Comparison of ENCODE assay signal across 17 cellular contexts in genomic region chr1:161207173-161207572, GRCh38. TPM values are rescaled to one million over a fixed set of nuclear protein-coding genes. Genes with fewer than 3 reads are reported as not detected.
DNase-seq lines count a peak whose midpoint lies in the region; ATAC-seq and TF ChIP-seq lines count a peak whose summit lies in the region.
"Had no signal": no experiment of that assay in that cellular context is flagged by ENCODE, and none has a peak within 500 bp of the region (broad histone marks: within the 10 kb centered on the region; RNA-seq: fewer than 3 reads in every experiment).

No MANE protein-coding gene starts in this region.

- H3K27ac ChIP-seq in mucosa of rectum (ENCODE audit: low read depth in 2 of 2, low read length in 2 of 2) (peak overlapping the region; percentile 62 to 75), transverse colon (peak overlapping the region; percentile 74 to 98 (median 78)), foreskin keratinocyte (no peak overlapping the region)
- H3K27ac ChIP-seq: cardiac muscle cell, PC-9 had no signal

- H3K27me3 ChIP-seq in mucosa of rectum (ENCODE audit: control insufficient read depth in 2 of 2, insufficient read depth in 2 of 2, low read length in 2 of 2), result no peaks in the 10 kb centered on the region
- no peaks in the 10 kb centered on the region for H3K27me3 ChIP-seq in transverse colon
- no peaks in the 10 kb centered on the region for H3K27me3 ChIP-seq in foreskin keratinocyte
- H3K27me3 ChIP-seq: cardiac muscle cell had no signal

- TF ChIP-seq CTCF in cardiac fibroblast (IDR thresholded peaks at IDR 0.05; ENCODE audit: low read depth, low read length), result no peak
- no peak for TF ChIP-seq CTCF in foreskin fibroblast (IDR thresholded peaks at IDR 0.05; ENCODE audit: low read depth, low read length)
- no peak for TF ChIP-seq CTCF in transverse colon (IDR thresholded peaks at IDR 0.05)
- no peak for TF ChIP-seq CTCF in foreskin keratinocyte (conservative IDR thresholded peaks at IDR 0.05)
- no peak for TF ChIP-seq CTCF in GM20000 (IDR thresholded peaks at IDR 0.05; ENCODE audit: extremely low read depth, missing control alignments)

- intact Hi-C loops in transverse colon (cut with DNase I; ENCODE audit: low total_unique reads), result loop anchor here (5.0 kb wide), 1 partner anchor 180 kb away; no protein-coding TSS in a partner anchor

- DNase-seq in cardiac fibroblast (ENCODE audit: low read depth in 2 of 2) (peak; percentile 94 to 95), foreskin fibroblast (peak; percentile 60 to 70), transverse colon (peak; percentile 50), foreskin keratinocyte (no peak), GM20000 (ENCODE audit: low spot score) (no peak)
- DNase-seq: activated CD4-positive, alpha-beta T cell treated with anti-CD3 and anti-CD28 coated beads for 4 hours; NCI-H1092; NCI-H446 treated with DMSO at 0.1 percent for 48 hours; occipital lobe; PC-9; stimulated activated CD4-positive, alpha-beta T cell treated with anti-CD3 and anti-CD28 coated beads, Interleukin-4, amount 100 ng/mL, for 24 hours; stimulated activated naive CD4-positive, alpha-beta T cell had no signal

- H3K36me3 ChIP-seq in mucosa of rectum (ENCODE audit: control insufficient read depth in 2 of 2, insufficient read depth in 2 of 2, low read length in 2 of 2), result peaks cover 48 to 72% of the 10 kb centered on the region in 2 donors
- H3K36me3 ChIP-seq in transverse colon, result peaks cover 0 to 52% (median 24%) of the 10 kb centered on the region in 4 donors

- peak; percentile 28 for TF ChIP-seq POLR2A in transverse colon (IDR thresholded peaks at IDR 0.05)

- H3K4me3 ChIP-seq in cardiac fibroblast (replicated peaks in 1 of 2; ENCODE audit: low read depth in 2 of 2, low read length in 2 of 2) (peak overlapping the region in 1 of 2 donors; percentile 22), foreskin fibroblast (ENCODE audit: low read depth in 1 of 2, low read length in 2 of 2) (no peak overlapping the region), mucosa of rectum (ENCODE audit: low read length in 2 of 2) (no peak overlapping the region), transverse colon (peak overlapping the region in 1 of 4 donors; percentile 7)
- H3K4me3 ChIP-seq: cardiac muscle cell, PC-9 had no signal

- whole genome bisulfite sequencing in transverse colon (ENCODE audit: low coverage in 1 of 2), 2 donors, result 54 to 64% methylated on average over 5 to 8 of the region's 8 CpGs

- ATAC-seq in foreskin keratinocyte, result no peak
- ATAC-seq in GM18511 (IDR thresholded peaks at IDR 0.05; ENCODE audit: unreplicated experiment), result no peak

- H3K9me3 ChIP-seq in mucosa of rectum (ENCODE audit: control insufficient read depth in 2 of 2, low read length in 2 of 2), result no peaks in the 10 kb centered on the region
- no peaks in the 10 kb centered on the region for H3K9me3 ChIP-seq in transverse colon

- TF ChIP-seq EP300 in transverse colon (IDR thresholded peaks at IDR 0.05; ENCODE audit: low read depth), result peak; percentile 95

- H3K9ac ChIP-seq in mucosa of rectum (ENCODE audit: low read depth in 1 of 2, low read length in 2 of 2), result no peak overlapping the region

- in situ Hi-C loops in transverse colon (cut with MboI; ENCODE audit: low pct_ligation_motif_present in 1 of 4, low pct_unique_long_range_greater_than_20kb in 1 of 4, low sequenced_read_pairs in 3 of 4), result loop anchor here in 1 of 4 donors (25.0 kb wide), 1 partner anchor 180 kb away; no protein-coding TSS in a partner anchor

- H3K4me1 ChIP-seq in mucosa of rectum (ENCODE audit: control insufficient read depth in 2 of 2, insufficient read depth in 2 of 2, low read length in 2 of 2), result peaks cover 9 to 11% of the 10 kb centered on the region in 2 donors
- peaks cover 15 to 59% (median 24%) of the 10 kb centered on the region in 4 donors for H3K4me1 ChIP-seq in transverse colon
- no peaks in the 10 kb centered on the region for H3K4me1 ChIP-seq in foreskin keratinocyte

RNA-seq across cellular contexts. Expression of gene NDUFS2, which starts 5.0 kb away (rescaled TPM):
- total RNA-seq in transverse colon (100 to 1,000 TPM in 3 of 4 donors, 10 to 100 TPM in 1; 82.6 to 209 (median 144) TPM), foreskin keratinocyte (90.5 and 96.5 TPM in 2 replicates)
- polyA plus RNA-seq in foreskin keratinocyte, result 91.8 and 96.5 TPM in 2 replicates

RNA-seq across cellular contexts. Expression of gene FCER1G, which starts 7.9 kb away (rescaled TPM):
- total RNA-seq in transverse colon (100 to 1,000 TPM in 1 of 4 donors, 10 to 100 TPM in 3; 20.9 to 194 (median 49.2) TPM), foreskin keratinocyte (0.27 and 0.35 TPM in 2 replicates)
- polyA plus RNA-seq in foreskin keratinocyte, result 0.27 and 0.43 TPM in 2 replicates
- total RNA-seq: cardiac muscle cell, PC-9 had no signal

RNA-seq across cellular contexts. Expression of gene ADAMTS4, which starts 8.3 kb away (rescaled TPM):
- total RNA-seq in transverse colon (10 to 100 TPM in 2 of 4 donors, 1 to 10 TPM in 2; 1.2 to 34.8 (median 7.2) TPM), foreskin keratinocyte (1.3 and 2.6 TPM in 2 replicates)
- 0.27 and 0.34 TPM in 2 replicates for polyA plus RNA-seq in foreskin keratinocyte
- total RNA-seq: PC-9 had no signal

RNA-seq across cellular contexts. Expression of gene APOA2, which starts 16.3 kb away (rescaled TPM):
- total RNA-seq in transverse colon (not detected), foreskin keratinocyte (not detected in 2 replicates)
- not detected in 2 replicates for polyA plus RNA-seq in foreskin keratinocyte
- total RNA-seq: occipital lobe; PC-9; T-helper 1 cell treated with Interleukin-12 subunit alpha and Interleukin-12 subunit beta and Interleukin-4 antibody, amounts not matched to agents 30 ng/mL and 1 ng/mL, for 36 hours had no signal
- polyA plus RNA-seq: keratinocyte had no signal

RNA-seq across cellular contexts. Expression of gene TOMM40L, which starts 18.7 kb away (rescaled TPM):
- total RNA-seq in transverse colon (10 to 100 TPM in 2 of 4 donors, 1 to 10 TPM in 2; 5.8 to 21.4 (median 12.6) TPM), foreskin keratinocyte (20.3 and 20.8 TPM in 2 replicates)
- polyA plus RNA-seq in foreskin keratinocyte, result 15.3 and 16.5 TPM in 2 replicates

Comparison
In these comparisons a context has a peak if more than half of its experiments do, and no peak if none do; other contexts are left out.
1. DNase-seq: peak in cardiac fibroblast (2 of 2), foreskin fibroblast (2 of 2) and transverse colon (single experiment); none in foreskin keratinocyte (0 of 2) and GM20000 (single experiment).
2. RNA of gene FCER1G, which starts 7.9 kb away (total RNA-seq): 20.9 to 194 TPM in transverse colon; 0.27 to 0.35 TPM in foreskin keratinocyte; every median in the first group is over 10 times any median in the second.